ENCODE assay signal across 1 cellular context in the genomic region with DNA sequence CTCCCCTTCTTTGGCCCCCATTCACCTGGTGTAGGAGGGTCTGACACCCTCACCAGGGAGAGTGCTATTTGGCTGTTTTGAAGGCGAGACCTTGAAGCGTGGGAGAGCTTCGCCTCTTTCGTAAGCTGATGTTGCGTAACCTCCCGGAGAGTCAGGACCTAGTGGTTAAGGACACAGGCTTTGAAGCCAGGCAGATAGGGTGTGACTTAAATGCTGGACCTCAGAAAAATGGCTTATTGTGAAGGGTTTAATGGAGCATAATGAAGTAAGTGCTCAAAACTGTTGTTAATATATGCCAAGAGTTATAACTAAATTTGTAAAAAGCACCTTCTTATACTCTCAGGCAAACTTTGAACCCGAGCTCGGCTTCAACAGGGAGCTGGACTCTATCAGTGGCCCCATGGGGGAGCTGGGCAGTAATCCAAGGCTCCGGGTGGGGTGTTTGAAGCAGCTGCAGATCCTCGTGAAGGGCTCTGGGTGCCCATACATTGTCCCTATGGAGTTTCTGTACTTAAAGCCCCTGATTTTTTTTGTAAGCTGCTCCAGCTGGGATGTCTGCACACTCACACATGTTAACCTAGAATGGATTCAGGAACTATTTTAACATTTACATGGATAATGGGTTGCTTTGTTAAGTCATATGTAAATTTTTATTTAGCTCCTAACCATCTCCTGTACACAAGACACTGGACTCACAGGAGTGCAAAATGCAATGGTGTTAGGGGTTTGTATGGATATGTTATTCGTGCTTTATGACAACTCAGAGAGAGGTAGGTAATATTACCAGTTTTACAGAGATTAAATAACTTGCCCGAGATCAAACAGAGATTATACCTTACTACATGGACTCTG.
TF ChIP-seq lines count a peak whose summit lies in the region.

No MANE protein-coding gene starts in this region.

TF ChIP-seq in HepG2, 621 proteins besides CTCF, POLR2A, EP300 and RAD21 (continued from another document and continues in another):
- TF ChIP-seq, protein P1, sequence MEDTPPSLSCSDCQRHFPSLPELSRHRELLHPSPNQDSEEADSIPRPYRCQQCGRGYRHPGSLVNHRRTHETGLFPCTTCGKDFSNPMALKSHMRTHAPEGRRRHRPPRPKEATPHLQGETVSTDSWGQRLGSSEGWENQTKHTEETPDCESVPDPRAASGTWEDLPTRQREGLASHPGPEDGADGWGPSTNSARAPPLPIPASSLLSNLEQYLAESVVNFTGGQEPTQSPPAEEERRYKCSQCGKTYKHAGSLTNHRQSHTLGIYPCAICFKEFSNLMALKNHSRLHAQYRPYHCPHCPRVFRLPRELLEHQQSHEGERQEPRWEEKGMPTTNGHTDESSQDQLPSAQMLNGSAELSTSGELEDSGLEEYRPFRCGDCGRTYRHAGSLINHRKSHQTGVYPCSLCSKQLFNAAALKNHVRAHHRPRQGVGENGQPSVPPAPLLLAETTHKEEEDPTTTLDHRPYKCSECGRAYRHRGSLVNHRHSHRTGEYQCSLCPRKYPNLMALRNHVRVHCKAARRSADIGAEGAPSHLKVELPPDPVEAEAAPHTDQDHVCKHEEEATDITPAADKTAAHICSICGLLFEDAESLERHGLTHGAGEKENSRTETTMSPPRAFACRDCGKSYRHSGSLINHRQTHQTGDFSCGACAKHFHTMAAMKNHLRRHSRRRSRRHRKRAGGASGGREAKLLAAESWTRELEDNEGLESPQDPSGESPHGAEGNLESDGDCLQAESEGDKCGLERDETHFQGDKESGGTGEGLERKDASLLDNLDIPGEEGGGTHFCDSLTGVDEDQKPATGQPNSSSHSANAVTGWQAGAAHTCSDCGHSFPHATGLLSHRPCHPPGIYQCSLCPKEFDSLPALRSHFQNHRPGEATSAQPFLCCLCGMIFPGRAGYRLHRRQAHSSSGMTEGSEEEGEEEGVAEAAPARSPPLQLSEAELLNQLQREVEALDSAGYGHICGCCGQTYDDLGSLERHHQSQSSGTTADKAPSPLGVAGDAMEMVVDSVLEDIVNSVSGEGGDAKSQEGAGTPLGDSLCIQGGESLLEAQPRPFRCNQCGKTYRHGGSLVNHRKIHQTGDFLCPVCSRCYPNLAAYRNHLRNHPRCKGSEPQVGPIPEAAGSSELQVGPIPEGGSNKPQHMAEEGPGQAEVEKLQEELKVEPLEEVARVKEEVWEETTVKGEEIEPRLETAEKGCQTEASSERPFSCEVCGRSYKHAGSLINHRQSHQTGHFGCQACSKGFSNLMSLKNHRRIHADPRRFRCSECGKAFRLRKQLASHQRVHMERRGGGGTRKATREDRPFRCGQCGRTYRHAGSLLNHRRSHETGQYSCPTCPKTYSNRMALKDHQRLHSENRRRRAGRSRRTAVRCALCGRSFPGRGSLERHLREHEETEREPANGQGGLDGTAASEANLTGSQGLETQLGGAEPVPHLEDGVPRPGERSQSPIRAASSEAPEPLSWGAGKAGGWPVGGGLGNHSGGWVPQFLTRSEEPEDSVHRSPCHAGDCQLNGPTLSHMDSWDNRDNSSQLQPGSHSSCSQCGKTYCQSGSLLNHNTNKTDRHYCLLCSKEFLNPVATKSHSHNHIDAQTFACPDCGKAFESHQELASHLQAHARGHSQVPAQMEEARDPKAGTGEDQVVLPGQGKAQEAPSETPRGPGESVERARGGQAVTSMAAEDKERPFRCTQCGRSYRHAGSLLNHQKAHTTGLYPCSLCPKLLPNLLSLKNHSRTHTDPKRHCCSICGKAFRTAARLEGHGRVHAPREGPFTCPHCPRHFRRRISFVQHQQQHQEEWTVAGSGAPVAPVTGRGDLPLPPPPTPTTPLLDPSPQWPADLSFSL (CRISPR knock-in tag; IDR thresholded peaks at IDR 0.05): 0 out of 2 replicates have a peak, but pooled peaks have one; percentile 25
- TF ChIP-seq NBN (conservative IDR thresholded peaks at IDR 0.05) (no peak), ARNT2 (CRISPR knock-in tag; IDR thresholded peaks at IDR 0.05; ENCODE audit: low read depth) (peak; percentile 80; the same call in 1 of the 2 replicates), ZFP36L1 (CRISPR knock-in tag; IDR thresholded peaks at IDR 0.05) (peak; percentile 81; the same call in 1 of the 2 replicates), ZNF383 (CRISPR knock-in tag; IDR thresholded peaks at IDR 0.05; ENCODE audit: borderline replicate concordance) (0 out of 2 replicates have a peak, but pooled peaks have one; percentile 87), PCBP1 (IDR thresholded peaks at IDR 0.05; ENCODE audit: borderline replicate concordance, low read depth, low read length) (no peak), GABPA (IDR thresholded peaks at IDR 0.05; ENCODE audit: low read depth, low read length) (no peak), GABPA (CRISPR knock-in tag; IDR thresholded peaks at IDR 0.05; ENCODE audit: low read depth) (no peak), JUND (CRISPR knock-in tag; IDR thresholded peaks at IDR 0.05) (peak; percentile 70; the same call in 1 of the 2 replicates), SIX4 (CRISPR knock-in tag; IDR thresholded peaks at IDR 0.05) (peak; percentile 77; the same call in 1 of the 2 replicates), ZNF746 (CRISPR knock-in tag; IDR thresholded peaks at IDR 0.05) (peak; percentile 89), ZNF713 (CRISPR knock-in tag; IDR thresholded peaks at IDR 0.05) (0 out of 2 replicates have a peak, but pooled peaks have one; percentile 59), ZNF737 (CRISPR knock-in tag; IDR thresholded peaks at IDR 0.05; ENCODE audit: borderline replicate concordance) (no peak), ZNF230 (CRISPR knock-in tag; IDR thresholded peaks at IDR 0.05) (no peak), IKZF1 (IDR thresholded peaks at IDR 0.05) (no peak), ZSCAN31 (CRISPR knock-in tag; IDR thresholded peaks at IDR 0.05; ENCODE audit: low read depth) (peak; percentile 97), ZNF124 (CRISPR knock-in tag; IDR thresholded peaks at IDR 0.05) (peak; percentile 96), MXD4 (CRISPR knock-in tag; IDR thresholded peaks at IDR 0.05) (0 out of 2 replicates have a peak, but pooled peaks have one; percentile 64), HNRNPK (IDR thresholded peaks at IDR 0.05; ENCODE audit: low read depth, low read length, poor library complexity, severe bottlenecking) (no peak), JDP2 (CRISPR knock-in tag; IDR thresholded peaks at IDR 0.05; ENCODE audit: borderline replicate concordance) (no peak)
- TF ChIP-seq, protein P2, sequence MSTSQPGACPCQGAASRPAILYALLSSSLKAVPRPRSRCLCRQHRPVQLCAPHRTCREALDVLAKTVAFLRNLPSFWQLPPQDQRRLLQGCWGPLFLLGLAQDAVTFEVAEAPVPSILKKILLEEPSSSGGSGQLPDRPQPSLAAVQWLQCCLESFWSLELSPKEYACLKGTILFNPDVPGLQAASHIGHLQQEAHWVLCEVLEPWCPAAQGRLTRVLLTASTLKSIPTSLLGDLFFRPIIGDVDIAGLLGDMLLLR (CRISPR knock-in tag; IDR thresholded peaks at IDR 0.05): peak; percentile 62; the same call in 1 of the 2 replicates
- TF ChIP-seq, protein P3, sequence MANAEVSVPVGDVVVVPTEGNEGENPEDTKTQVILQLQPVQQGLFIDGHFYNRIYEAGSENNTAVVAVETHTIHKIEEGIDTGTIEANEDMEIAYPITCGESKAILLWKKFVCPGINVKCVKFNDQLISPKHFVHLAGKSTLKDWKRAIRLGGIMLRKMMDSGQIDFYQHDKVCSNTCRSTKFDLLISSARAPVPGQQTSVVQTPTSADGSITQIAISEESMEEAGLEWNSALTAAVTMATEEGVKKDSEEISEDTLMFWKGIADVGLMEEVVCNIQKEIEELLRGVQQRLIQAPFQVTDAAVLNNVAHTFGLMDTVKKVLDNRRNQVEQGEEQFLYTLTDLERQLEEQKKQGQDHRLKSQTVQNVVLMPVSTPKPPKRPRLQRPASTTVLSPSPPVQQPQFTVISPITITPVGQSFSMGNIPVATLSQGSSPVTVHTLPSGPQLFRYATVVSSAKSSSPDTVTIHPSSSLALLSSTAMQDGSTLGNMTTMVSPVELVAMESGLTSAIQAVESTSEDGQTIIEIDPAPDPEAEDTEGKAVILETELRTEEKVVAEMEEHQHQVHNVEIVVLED (CRISPR knock-in tag; IDR thresholded peaks at IDR 0.05; ENCODE audit: borderline replicate concordance): peak; percentile 50; the same call in 1 of the 2 replicates
- TF ChIP-seq, protein P4, sequence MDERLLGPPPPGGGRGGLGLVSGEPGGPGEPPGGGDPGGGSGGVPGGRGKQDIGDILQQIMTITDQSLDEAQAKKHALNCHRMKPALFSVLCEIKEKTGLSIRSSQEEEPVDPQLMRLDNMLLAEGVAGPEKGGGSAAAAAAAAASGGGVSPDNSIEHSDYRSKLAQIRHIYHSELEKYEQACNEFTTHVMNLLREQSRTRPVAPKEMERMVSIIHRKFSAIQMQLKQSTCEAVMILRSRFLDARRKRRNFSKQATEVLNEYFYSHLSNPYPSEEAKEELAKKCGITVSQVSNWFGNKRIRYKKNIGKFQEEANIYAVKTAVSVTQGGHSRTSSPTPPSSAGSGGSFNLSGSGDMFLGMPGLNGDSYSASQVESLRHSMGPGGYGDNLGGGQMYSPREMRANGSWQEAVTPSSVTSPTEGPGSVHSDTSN (CRISPR knock-in tag; IDR thresholded peaks at IDR 0.05): peak; percentile 50; the same call in 1 of the 2 replicates
- TF ChIP-seq, protein P5, sequence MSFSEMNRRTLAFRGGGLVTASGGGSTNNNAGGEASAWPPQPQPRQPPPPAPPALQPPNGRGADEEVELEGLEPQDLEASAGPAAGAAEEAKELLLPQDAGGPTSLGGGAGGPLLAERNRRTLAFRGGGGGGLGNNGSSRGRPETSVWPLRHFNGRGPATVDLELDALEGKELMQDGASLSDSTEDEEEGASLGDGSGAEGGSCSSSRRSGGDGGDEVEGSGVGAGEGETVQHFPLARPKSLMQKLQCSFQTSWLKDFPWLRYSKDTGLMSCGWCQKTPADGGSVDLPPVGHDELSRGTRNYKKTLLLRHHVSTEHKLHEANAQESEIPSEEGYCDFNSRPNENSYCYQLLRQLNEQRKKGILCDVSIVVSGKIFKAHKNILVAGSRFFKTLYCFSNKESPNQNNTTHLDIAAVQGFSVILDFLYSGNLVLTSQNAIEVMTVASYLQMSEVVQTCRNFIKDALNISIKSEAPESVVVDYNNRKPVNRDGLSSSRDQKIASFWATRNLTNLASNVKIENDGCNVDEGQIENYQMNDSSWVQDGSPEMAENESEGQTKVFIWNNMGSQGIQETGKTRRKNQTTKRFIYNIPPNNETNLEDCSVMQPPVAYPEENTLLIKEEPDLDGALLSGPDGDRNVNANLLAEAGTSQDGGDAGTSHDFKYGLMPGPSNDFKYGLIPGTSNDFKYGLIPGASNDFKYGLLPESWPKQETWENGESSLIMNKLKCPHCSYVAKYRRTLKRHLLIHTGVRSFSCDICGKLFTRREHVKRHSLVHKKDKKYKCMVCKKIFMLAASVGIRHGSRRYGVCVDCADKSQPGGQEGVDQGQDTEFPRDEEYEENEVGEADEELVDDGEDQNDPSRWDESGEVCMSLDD (CRISPR knock-in tag; IDR thresholded peaks at IDR 0.05; ENCODE audit: borderline replicate concordance): peak; percentile 58; the same call in 1 of the 2 replicates
- TF ChIP-seq, protein P6, sequence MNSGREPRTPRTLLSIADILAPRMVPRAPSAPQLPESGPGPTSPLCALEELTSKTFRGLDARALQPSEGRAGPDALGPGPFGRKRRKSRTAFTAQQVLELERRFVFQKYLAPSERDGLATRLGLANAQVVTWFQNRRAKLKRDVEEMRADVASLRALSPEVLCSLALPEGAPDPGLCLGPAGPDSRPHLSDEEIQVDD (CRISPR knock-in tag; IDR thresholded peaks at IDR 0.05; ENCODE audit: borderline replicate concordance): no peak
- TF ChIP-seq, protein P7, sequence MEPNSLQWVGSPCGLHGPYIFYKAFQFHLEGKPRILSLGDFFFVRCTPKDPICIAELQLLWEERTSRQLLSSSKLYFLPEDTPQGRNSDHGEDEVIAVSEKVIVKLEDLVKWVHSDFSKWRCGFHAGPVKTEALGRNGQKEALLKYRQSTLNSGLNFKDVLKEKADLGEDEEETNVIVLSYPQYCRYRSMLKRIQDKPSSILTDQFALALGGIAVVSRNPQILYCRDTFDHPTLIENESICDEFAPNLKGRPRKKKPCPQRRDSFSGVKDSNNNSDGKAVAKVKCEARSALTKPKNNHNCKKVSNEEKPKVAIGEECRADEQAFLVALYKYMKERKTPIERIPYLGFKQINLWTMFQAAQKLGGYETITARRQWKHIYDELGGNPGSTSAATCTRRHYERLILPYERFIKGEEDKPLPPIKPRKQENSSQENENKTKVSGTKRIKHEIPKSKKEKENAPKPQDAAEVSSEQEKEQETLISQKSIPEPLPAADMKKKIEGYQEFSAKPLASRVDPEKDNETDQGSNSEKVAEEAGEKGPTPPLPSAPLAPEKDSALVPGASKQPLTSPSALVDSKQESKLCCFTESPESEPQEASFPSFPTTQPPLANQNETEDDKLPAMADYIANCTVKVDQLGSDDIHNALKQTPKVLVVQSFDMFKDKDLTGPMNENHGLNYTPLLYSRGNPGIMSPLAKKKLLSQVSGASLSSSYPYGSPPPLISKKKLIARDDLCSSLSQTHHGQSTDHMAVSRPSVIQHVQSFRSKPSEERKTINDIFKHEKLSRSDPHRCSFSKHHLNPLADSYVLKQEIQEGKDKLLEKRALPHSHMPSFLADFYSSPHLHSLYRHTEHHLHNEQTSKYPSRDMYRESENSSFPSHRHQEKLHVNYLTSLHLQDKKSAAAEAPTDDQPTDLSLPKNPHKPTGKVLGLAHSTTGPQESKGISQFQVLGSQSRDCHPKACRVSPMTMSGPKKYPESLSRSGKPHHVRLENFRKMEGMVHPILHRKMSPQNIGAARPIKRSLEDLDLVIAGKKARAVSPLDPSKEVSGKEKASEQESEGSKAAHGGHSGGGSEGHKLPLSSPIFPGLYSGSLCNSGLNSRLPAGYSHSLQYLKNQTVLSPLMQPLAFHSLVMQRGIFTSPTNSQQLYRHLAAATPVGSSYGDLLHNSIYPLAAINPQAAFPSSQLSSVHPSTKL (CRISPR knock-in tag; IDR thresholded peaks at IDR 0.05): peak; percentile 99
- TF ChIP-seq, protein P8, sequence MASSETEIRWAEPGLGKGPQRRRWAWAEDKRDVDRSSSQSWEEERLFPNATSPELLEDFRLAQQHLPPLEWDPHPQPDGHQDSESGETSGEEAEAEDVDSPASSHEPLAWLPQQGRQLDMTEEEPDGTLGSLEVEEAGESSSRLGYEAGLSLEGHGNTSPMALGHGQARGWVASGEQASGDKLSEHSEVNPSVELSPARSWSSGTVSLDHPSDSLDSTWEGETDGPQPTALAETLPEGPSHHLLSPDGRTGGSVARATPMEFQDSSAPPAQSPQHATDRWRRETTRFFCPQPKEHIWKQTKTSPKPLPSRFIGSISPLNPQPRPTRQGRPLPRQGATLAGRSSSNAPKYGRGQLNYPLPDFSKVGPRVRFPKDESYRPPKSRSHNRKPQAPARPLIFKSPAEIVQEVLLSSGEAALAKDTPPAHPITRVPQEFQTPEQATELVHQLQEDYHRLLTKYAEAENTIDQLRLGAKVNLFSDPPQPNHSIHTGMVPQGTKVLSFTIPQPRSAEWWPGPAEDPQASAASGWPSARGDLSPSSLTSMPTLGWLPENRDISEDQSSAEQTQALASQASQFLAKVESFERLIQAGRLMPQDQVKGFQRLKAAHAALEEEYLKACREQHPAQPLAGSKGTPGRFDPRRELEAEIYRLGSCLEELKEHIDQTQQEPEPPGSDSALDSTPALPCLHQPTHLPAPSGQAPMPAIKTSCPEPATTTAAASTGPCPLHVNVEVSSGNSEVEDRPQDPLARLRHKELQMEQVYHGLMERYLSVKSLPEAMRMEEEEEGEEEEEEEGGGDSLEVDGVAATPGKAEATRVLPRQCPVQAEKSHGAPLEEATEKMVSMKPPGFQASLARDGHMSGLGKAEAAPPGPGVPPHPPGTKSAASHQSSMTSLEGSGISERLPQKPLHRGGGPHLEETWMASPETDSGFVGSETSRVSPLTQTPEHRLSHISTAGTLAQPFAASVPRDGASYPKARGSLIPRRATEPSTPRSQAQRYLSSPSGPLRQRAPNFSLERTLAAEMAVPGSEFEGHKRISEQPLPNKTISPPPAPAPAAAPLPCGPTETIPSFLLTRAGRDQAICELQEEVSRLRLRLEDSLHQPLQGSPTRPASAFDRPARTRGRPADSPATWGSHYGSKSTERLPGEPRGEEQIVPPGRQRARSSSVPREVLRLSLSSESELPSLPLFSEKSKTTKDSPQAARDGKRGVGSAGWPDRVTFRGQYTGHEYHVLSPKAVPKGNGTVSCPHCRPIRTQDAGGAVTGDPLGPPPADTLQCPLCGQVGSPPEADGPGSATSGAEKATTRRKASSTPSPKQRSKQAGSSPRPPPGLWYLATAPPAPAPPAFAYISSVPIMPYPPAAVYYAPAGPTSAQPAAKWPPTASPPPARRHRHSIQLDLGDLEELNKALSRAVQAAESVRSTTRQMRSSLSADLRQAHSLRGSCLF (CRISPR knock-in tag; IDR thresholded peaks at IDR 0.05; ENCODE audit: borderline replicate concordance): no peak
